1 cellular context compared by ENCODE assay signal in genomic region chr4:85965529-85965928, GRCh38.
TF ChIP-seq lines count a peak whose summit lies in the region.

No MANE protein-coding gene starts in this region.

TF ChIP-seq in HepG2, 621 proteins besides CTCF, POLR2A, EP300 and RAD21 (continued from another document):
- no peak for TF ChIP-seq NCOR1 (IDR thresholded peaks at IDR 0.05; ENCODE audit: borderline replicate concordance, low read length)
- TF ChIP-seq MAFK (conservative IDR thresholded peaks at IDR 0.05 in 1 of 2, IDR thresholded peaks at IDR 0.05 in 1 of 2; ENCODE audit: low read length in 2 of 2) = peak; percentile 52 to 73
TF ChIP-seq in HepG2: peak in this region for 2.
